In the genomic region with DNA sequence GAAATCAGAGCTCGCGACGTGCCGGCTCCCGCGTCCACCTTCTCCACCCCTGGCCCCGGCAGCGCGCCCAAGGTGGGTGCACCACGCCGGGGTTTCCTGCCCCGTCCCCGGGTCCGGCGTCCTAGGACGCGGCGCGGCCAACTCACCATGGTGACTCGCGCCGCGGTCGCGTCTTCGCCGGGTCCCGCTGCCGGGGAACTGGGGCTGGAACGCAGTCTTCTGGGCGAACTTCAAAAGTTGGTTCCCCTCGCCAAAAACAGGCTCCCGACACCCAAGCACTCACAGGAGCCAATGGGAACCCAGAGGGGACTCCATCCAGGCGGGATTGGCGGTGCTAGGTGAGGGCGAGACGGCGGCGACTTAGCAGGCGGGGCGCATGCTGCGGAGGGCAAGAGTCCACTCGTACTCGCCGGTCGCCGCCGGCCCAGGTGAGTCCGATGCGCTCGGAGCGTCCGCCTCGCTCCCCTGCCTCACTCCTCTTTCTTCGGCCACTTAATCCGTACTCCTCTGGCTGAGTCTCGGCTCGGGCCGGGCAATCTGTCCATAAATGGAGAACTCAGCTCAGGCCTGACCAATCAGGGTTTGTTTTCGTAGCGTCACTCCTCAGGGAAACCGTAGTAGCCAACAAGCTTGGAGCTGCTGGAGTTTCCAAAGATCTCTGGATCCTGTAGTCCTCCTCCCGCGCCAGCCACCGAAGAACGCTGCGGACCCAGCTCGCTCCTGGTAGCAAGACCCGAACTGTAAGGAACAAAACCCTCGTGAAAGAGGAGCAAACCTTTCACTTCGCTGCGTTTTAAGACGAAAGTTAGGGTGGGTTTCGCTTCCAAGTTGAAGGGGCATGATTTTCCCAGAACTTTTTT, we compare ENCODE assay signal across 8 cellular contexts. TPM values are rescaled to one million over a fixed set of nuclear protein-coding genes. Genes with fewer than 3 reads are reported as not detected.
A peak's percentile ranks its signal among the peaks of the same experiment; 100 is the strongest.
DNase-seq lines count a peak whose midpoint lies in the region; ATAC-seq, FAIRE-seq and TF ChIP-seq lines count a peak whose summit lies in the region.

A gene (minus strand): TSS at position 520 of the 860 bp plus-strand sequence. CDS start 371 bp downstream, at position 149.

- H3K9me2 ChIP-seq in OCI-LY1 (ENCODE audit: low read depth, low read length): no peaks in the 10 kb centered on the region

- H3K27me3 Mint-ChIP-seq in activated naive CD8-positive, alpha-beta T cell treated with anti-CD3 and anti-CD28 coated beads for 36 hours: peaks cover 58% of the 10 kb centered on the region
- H3K27me3 Mint-ChIP-seq in neural progenitor cell (ENCODE audit: insufficient read depth, low read depth): peaks cover 19% of the 10 kb centered on the region

- peaks cover 27% of the 10 kb centered on the region for H3K4me1 Mint-ChIP-seq in activated naive CD8-positive, alpha-beta T cell treated with anti-CD3 and anti-CD28 coated beads for 36 hours
- H3K4me1 Mint-ChIP-seq in neural progenitor cell: peaks cover 8% of the 10 kb centered on the region

- peak within 1 kb of the TSS; percentile 34 for H3K27ac Mint-ChIP-seq in activated naive CD8-positive, alpha-beta T cell treated with anti-CD3 and anti-CD28 coated beads for 36 hours
- peak within 1 kb of the TSS; percentile 99 for H3K27ac Mint-ChIP-seq in neural progenitor cell

- peaks cover 7% of the 10 kb centered on the region; the same call in 1 of the 2 replicates for H3K36me3 ChIP-seq in OCI-LY1 (ENCODE audit: insufficient read depth, low read length)
- no peaks in the 10 kb centered on the region for H3K36me3 ChIP-seq in neural progenitor cell

- DNase-seq in DMS 273 (lab: John Stamatoyannopoulos, UW; ENCODE audit: unreplicated experiment): peak; percentile 95
- DNase-seq in HT1080 (ENCODE audit: low read depth): peak; percentile 95
- DNase-seq in activated naive CD8-positive, alpha-beta T cell treated with anti-CD3 and anti-CD28 coated beads for 36 hours: peak; percentile 40
- peak; percentile 96 for DNase-seq in glomerular visceral epithelial cell (ENCODE audit: extremely low spot score)
- DNase-seq in neural progenitor cell (ENCODE audit: low spot score): peak; percentile 96
- peak; percentile 98 for DNase-seq in urothelium cell line (ENCODE audit: low spot score)

- H3K9me3 Mint-ChIP-seq in activated naive CD8-positive, alpha-beta T cell treated with anti-CD3 and anti-CD28 coated beads for 36 hours: no peaks in the 10 kb centered on the region
- H3K9me3 Mint-ChIP-seq in neural progenitor cell: peaks cover 2% of the 10 kb centered on the region

- peak within 1 kb of the TSS; percentile 87 for H3K4me3 Mint-ChIP-seq in activated naive CD8-positive, alpha-beta T cell treated with anti-CD3 and anti-CD28 coated beads for 36 hours
- peak within 1 kb of the TSS; percentile 98 for H3K4me3 Mint-ChIP-seq in neural progenitor cell

- no peaks in the 10 kb centered on the region for H3K27me3 ChIP-seq in OCI-LY1 (ENCODE audit: insufficient read depth, low read length)
- peaks cover 15% of the 10 kb centered on the region for H3K27me3 ChIP-seq in neural progenitor cell

- H3F3A ChIP-seq in OCI-LY1 (ENCODE audit: insufficient read depth, low read length) (0 out of 2 replicates have a peak, but pooled peaks cover 3% of the 10 kb centered on the region), neural progenitor cell (ENCODE audit: low read depth) (peaks cover 6% of the 10 kb centered on the region)

- TF ChIP-seq CTCF in OCI-LY1 (IDR thresholded peaks at IDR 0.05; ENCODE audit: low read length) (no peak), neural progenitor cell (IDR thresholded peaks at IDR 0.05) (no peak)

- H3K4me3 ChIP-seq in OCI-LY1 (ENCODE audit: low read depth, low read length, poor library complexity, severe bottlenecking) (peak within 1 kb of the TSS; percentile 87), neural progenitor cell (peak within 1 kb of the TSS; percentile 85)

- ATAC-seq in GM21367 (IDR thresholded peaks at IDR 0.05; ENCODE audit: unreplicated experiment): peak; percentile 50

- H3K27ac ChIP-seq in OCI-LY1 (ENCODE audit: low read depth, low read length, poor library complexity, severe bottlenecking) (peak within 1 kb of the TSS; percentile 86), neural progenitor cell (peak within 1 kb of the TSS; percentile 47)

- H3K9ac ChIP-seq in OCI-LY1 (ENCODE audit: low read length): peak within 1 kb of the TSS; percentile 99
- H3K9ac ChIP-seq in neural progenitor cell: peak within 1 kb of the TSS; percentile 36

- H2AFZ ChIP-seq in OCI-LY1 (ENCODE audit: low read length) (no peak within 1 kb of the TSS), neural progenitor cell (replicated peaks) (peak within 1 kb of the TSS; percentile 31)

- FAIRE-seq in urothelium cell line (lab: Jason Lieb, UNC): peak; percentile 75

- H3K79me2 ChIP-seq in OCI-LY1 (ENCODE audit: insufficient read depth, low read length) (peaks cover 76% of the 10 kb centered on the region), neural progenitor cell (ENCODE audit: low read depth) (peaks cover 21% of the 10 kb centered on the region)

- H3K4me2 ChIP-seq in OCI-LY1 (ENCODE audit: low read length): peak within 1 kb of the TSS; percentile 79
- peak within 1 kb of the TSS; percentile 89 for H3K4me2 ChIP-seq in neural progenitor cell

- H3K4me1 ChIP-seq in OCI-LY1 (ENCODE audit: insufficient read depth, low read length, severe bottlenecking): peaks cover 67% of the 10 kb centered on the region
- H3K4me1 ChIP-seq in neural progenitor cell: peaks cover 6% of the 10 kb centered on the region

- H3K9me3 ChIP-seq in OCI-LY1 (ENCODE audit: low read length) (no peaks in the 10 kb centered on the region), neural progenitor cell (ENCODE audit: low read depth) (no peaks in the 10 kb centered on the region)

- peaks cover 3% of the 10 kb centered on the region for H3K36me3 Mint-ChIP-seq in activated naive CD8-positive, alpha-beta T cell treated with anti-CD3 and anti-CD28 coated beads for 36 hours
- H3K36me3 Mint-ChIP-seq in neural progenitor cell: no peaks in the 10 kb centered on the region

- H4K20me1 ChIP-seq in OCI-LY1 (ENCODE audit: insufficient read depth, low read length) (no peaks in the 10 kb centered on the region), neural progenitor cell (ENCODE audit: low read depth) (peaks cover 22% of the 10 kb centered on the region)

RNA-seq across cellular contexts. Expression of the gene that starts here (rescaled TPM):
- total RNA-seq in HT1080 (2014; rRNA removed; shearing (Covaris generic)): 20.2 and 32.0 TPM in 2 replicates
- 33.1 and 39.5 TPM in 2 replicates for polyA plus RNA-seq in HT1080 (2015; cell fraction: cytosol; rRNA removed)
- 126 and 158 TPM in 2 replicates for polyA plus RNA-seq in HT1080 (2015; cell fraction: nucleus; rRNA removed)
- 10 to 100 TPM; 51.0 to 61.0 TPM for total RNA-seq in activated naive CD8-positive, alpha-beta T cell treated with anti-CD3 and anti-CD28 coated beads for 36 hours
- 39.9 and 49.7 TPM in 2 replicates for total RNA-seq in neural progenitor cell (ENCODE audit: low replicate concordance)

Comparison
In these comparisons a context has a peak if more than half of its experiments do, and no peak if none do; other contexts are left out.
1. Peak in every context shown above with its lines: DNase-seq, ATAC-seq, H3K4me3 ChIP-seq and H3K27ac ChIP-seq.
2. DNase-seq: peak in every context shown above with its lines; median percentile 98 in urothelium cell line; 96 in glomerular visceral epithelial cell; 96 in neural progenitor cell; 95 in DMS 273; 95 in HT1080; 40 in activated naive CD8-positive, alpha-beta T cell treated with anti-CD3 and anti-CD28 coated beads for 36 hours.